10 cellular contexts compared by ENCODE assay signal in genomic region chr9:130824616-130825015, GRCh38. TPM values are rescaled to one million over a fixed set of nuclear protein-coding genes. Genes with fewer than 3 reads are reported as not detected.
A peak's percentile ranks its signal among the peaks of the same experiment; 100 is the strongest.
DNase-seq lines count a peak whose midpoint lies in the region; ATAC-seq, FAIRE-seq and TF ChIP-seq lines count a peak whose summit lies in the region.
"Had no signal": no experiment of that assay in that cellular context is flagged by ENCODE, and none has a peak within 500 bp of the region (broad histone marks: within the 10 kb centered on the region; RNA-seq: fewer than 3 reads in every experiment).

No MANE protein-coding gene starts in this region.

- 77% methylated on average over 4 of the region's 4 CpGs for WGBS in HepG2 (ENCODE audit: low lambda C conversion rate)

- no peak for TF ChIP-seq EP300 in HepG2 (IDR thresholded peaks at IDR 0.05; ENCODE audit: low read depth in 2 of 2, low read length in 2 of 2)
- TF ChIP-seq EP300 in HepG2 (CRISPR knock-in tag; IDR thresholded peaks at IDR 0.05; ENCODE audit: borderline replicate concordance), result no peak

- BruUV-seq in HepG2 (replicated peaks; lab: Mats Ljungman, UMichigan), result no TSS peak

- peaks cover 19% of the 10 kb centered on the region for H3K4me1 ChIP-seq in HepG2 (ENCODE audit: insufficient read depth, low read length)

- peak overlapping the region; percentile 93 for H3K27ac Mint-ChIP-seq in chondrocyte (ENCODE audit: unreplicated experiment)
- H3K27ac Mint-ChIP-seq: naive thymus-derived CD4-positive, alpha-beta T cell had no signal

- no peak overlapping the region for H3K4me3 ChIP-seq in HepG2 (replicated peaks in 1 of 3; ENCODE audit: insufficient read depth in 1 of 3, low read depth in 2 of 3, low read length in 3 of 3)
- H3K4me3 ChIP-seq: HAP-1 had no signal

- POLR2A ChIA-PET in HepG2 (lab: Yijun Ruan, JAX), result no interaction called here

- H3K9ac ChIP-seq in HepG2 (ENCODE audit: insufficient read depth, low read depth, low read length), result no peak overlapping the region

- no peaks in the 10 kb centered on the region for H3K27me3 Mint-ChIP-seq in chondrocyte (ENCODE audit: low read depth)
- H3K27me3 Mint-ChIP-seq: naive thymus-derived CD4-positive, alpha-beta T cell had no signal

- intact Hi-C loops in HepG2 (cut with micrococcal nuclease; ENCODE audit: unreplicated experiment), result no loop called here

- H3K4me1 Mint-ChIP-seq in chondrocyte (ENCODE audit: low read depth), result peaks cover 42% of the 10 kb centered on the region

- ATAC-seq in HepG2 (0 out of 3 replicates have a peak, but pooled peaks have one; percentile 22), GM18867 (IDR thresholded peaks at IDR 0.05; ENCODE audit: unreplicated experiment) (no peak)
- ATAC-seq: naive thymus-derived CD4-positive, alpha-beta T cell had no signal

- H3K9me3 Mint-ChIP-seq in chondrocyte (ENCODE audit: low read depth), result peaks cover 7% of the 10 kb centered on the region

- DNase-seq in KBM-7, result peak; percentile 5
- no peak for DNase-seq in chondrocyte (ENCODE audit: low spot score)
- DNase-seq in HepG2 (ENCODE audit: low spot score), result no peak
- no peak for DNase-seq in NCI-H1048 (lab: John Stamatoyannopoulos, UW)
- no peak for DNase-seq in cerebellar nuclear complex (lab: John Stamatoyannopoulos, UW)
- no peak for DNase-seq in stimulated activated naive CD4-positive, alpha-beta T cell (lab: John Stamatoyannopoulos, UW)
- DNase-seq: naive thymus-derived CD4-positive, alpha-beta T cell had no signal

- FAIRE-seq in HepG2 (lab: Jason Lieb, UNC), result no peak

- H3K36me3 ChIP-seq in HepG2 (replicated peaks in 1 of 2; ENCODE audit: control insufficient read depth in 1 of 2, insufficient read depth in 2 of 2, low read length in 2 of 2), result no peaks in the 10 kb centered on the region
- H3K36me3 ChIP-seq: HAP-1 had no signal

- H4K20me1 ChIP-seq in HepG2 (ENCODE audit: insufficient read depth, low read length), result no peaks in the 10 kb centered on the region

- peaks cover 9% of the 10 kb centered on the region for H3K9me3 ChIP-seq in HepG2 (ENCODE audit: low read length)

- CTCF ChIA-PET in HepG2 (lab: Yijun Ruan, JAX; ENCODE audit: low intra/inter-chr PET ratio, low total read pairs), result no interaction called here

- TF ChIP-seq CTCF in chondrocyte (IDR thresholded peaks at IDR 0.05) (peak; percentile 38), HepG2 (CRISPR knock-in tag; IDR thresholded peaks at IDR 0.05) (no peak)

- H3K4me2 ChIP-seq in HepG2 (ENCODE audit: low read depth, low read length), result no peak overlapping the region

- H3K4me3 Mint-ChIP-seq in chondrocyte (ENCODE audit: unreplicated experiment), result peak overlapping the region; percentile 50
- H3K4me3 Mint-ChIP-seq: naive thymus-derived CD4-positive, alpha-beta T cell had no signal

- no peak overlapping the region for H2AFZ ChIP-seq in HepG2 (ENCODE audit: low read length)

- peaks cover 5% of the 10 kb centered on the region for H3K36me3 Mint-ChIP-seq in chondrocyte (ENCODE audit: low read depth)

- H3K27ac ChIP-seq in HepG2 (ENCODE audit: extremely low read length, insufficient read depth, low read length) (no peak overlapping the region), temporal lobe (ENCODE audit: low read depth, low read length) (peak overlapping the region; percentile 51)

- H3K79me2 ChIP-seq in HepG2 (ENCODE audit: insufficient read depth, low read length), result no peaks in the 10 kb centered on the region

- TF ChIP-seq POLR2A in HepG2 (IDR thresholded peaks at IDR 0.05; ENCODE audit: insufficient read depth in 1 of 2, low read depth in 2 of 2, low read length in 2 of 2), result no peak

- H3K27me3 ChIP-seq in HepG2 (ENCODE audit: control insufficient read depth in 1 of 2, insufficient read depth in 2 of 2, low read length in 2 of 2), result no peaks in the 10 kb centered on the region

- no peak for TF ChIP-seq RAD21 in HepG2 (CRISPR knock-in tag; IDR thresholded peaks at IDR 0.05)

- in situ Hi-C loops in KBM-7 (cut with MboI; ENCODE audit: low pct_unique_long_range_greater_than_20kb, low sequenced_read_pairs), result no loop called here
- in situ Hi-C loops in HepG2 (cut with HindIII; ENCODE audit: extremely low pct_ligation_motif_present, low pct_unique_long_range_greater_than_20kb), result no loop called here

TF ChIP-seq in HepG2, 621 proteins besides CTCF, POLR2A, EP300 and RAD21:
- TF ChIP-seq ZSCAN22 (CRISPR knock-in tag; IDR thresholded peaks at IDR 0.05) (no peak), ZNF441 (CRISPR knock-in tag; IDR thresholded peaks at IDR 0.05; ENCODE audit: borderline replicate concordance) (no peak), ZNF503 (CRISPR knock-in tag; IDR thresholded peaks at IDR 0.05) (no peak), ZBTB38 (CRISPR knock-in tag; IDR thresholded peaks at IDR 0.05) (no peak), PAWR (CRISPR knock-in tag; IDR thresholded peaks at IDR 0.05; ENCODE audit: borderline replicate concordance) (no peak), ATF5 (CRISPR knock-in tag; IDR thresholded peaks at IDR 0.05; ENCODE audit: low read depth) (no peak), MYPOP (CRISPR knock-in tag; IDR thresholded peaks at IDR 0.05) (no peak), MAF1 (CRISPR knock-in tag; IDR thresholded peaks at IDR 0.05; ENCODE audit: borderline replicate concordance) (no peak), HDAC1 (CRISPR knock-in tag; IDR thresholded peaks at IDR 0.05) (no peak), HNF4G (IDR thresholded peaks at IDR 0.05; ENCODE audit: borderline replicate concordance, low read depth, low read length) (no peak), HNF4G (CRISPR knock-in tag; IDR thresholded peaks at IDR 0.05; ENCODE audit: borderline replicate concordance, low read depth) (no peak), RFXAP (CRISPR knock-in tag; IDR thresholded peaks at IDR 0.05; ENCODE audit: borderline replicate concordance) (no peak)

RNA-seq across cellular contexts. Expression of gene ABL1, which starts 10.4 kb away (rescaled TPM):
- total RNA-seq in chondrocyte (73.6 to 93.7 TPM (median 91.5 TPM) in 3 replicates), HepG2 (2016; rRNA removed; fragmentation: Illumina TruSeq; extraction: Trizol) (19.3 and 20.4 TPM in 2 replicates), temporal lobe (30.5 TPM)
- 2.2 and 2.4 TPM in 2 replicates for total RNA-seq in HepG2 (2016; cell fraction: cytosol; rRNA removed; fragmentation: Illumina TruSeq; extraction: Trizol; ENCODE audit: low read depth)
- 15.8 and 21.7 TPM in 2 replicates for total RNA-seq in HepG2 (2016; cell fraction: insoluble cytoplasmic fraction; rRNA removed; fragmentation: Illumina TruSeq; extraction: Trizol)
- total RNA-seq in HepG2 (2016; cell fraction: membrane; rRNA removed; fragmentation: Illumina TruSeq; extraction: Trizol), result 9.2 and 9.8 TPM in 2 replicates
- total RNA-seq in HepG2 (2016; cell fraction: nucleus; rRNA removed; fragmentation: Illumina TruSeq; extraction: Trizol), result 21.9 and 22.1 TPM in 2 replicates
- polyA plus RNA-seq in HepG2 (2011; rRNA removed), result 10.8 and 14.1 TPM in 2 replicates
- polyA plus RNA-seq in HepG2 (2011; cell fraction: cytosol; rRNA removed), result 11.9 and 13.3 TPM in 2 replicates
- 13.6 and 15.9 TPM in 2 replicates for polyA plus RNA-seq in HepG2 (2011; cell fraction: nucleus; rRNA removed)
- 17.7 and 20.4 TPM in 2 replicates for polyA plus RNA-seq in HepG2 (2012)
- polyA plus RNA-seq in HepG2 (2016; cell fraction: cytosol; fragmentation: Illumina TruSeq; extraction: Trizol; ENCODE audit: low read depth), result 1.8 and 1.9 TPM in 2 replicates
- 15.4 and 23.6 TPM in 2 replicates for polyA plus RNA-seq in HepG2 (2016; cell fraction: insoluble cytoplasmic fraction; fragmentation: Illumina TruSeq; extraction: Trizol; ENCODE audit: low read depth)
- polyA plus RNA-seq in HepG2 (2016; cell fraction: membrane; fragmentation: Illumina TruSeq; extraction: Trizol; ENCODE audit: low read depth), result 4.9 and 5.1 TPM in 2 replicates
- 30.9 and 34.3 TPM in 2 replicates for polyA plus RNA-seq in HepG2 (2016; cell fraction: nucleus; fragmentation: Illumina TruSeq; extraction: Trizol; ENCODE audit: insufficient read depth, low read depth)
- polyA minus RNA-seq in HepG2 (2011; rRNA and poly(A)+ RNA removed; ENCODE audit: low replicate concordance), result 34.8 and 80.5 TPM in 2 replicates
- 19.1 and 20.7 TPM in 2 replicates for polyA minus RNA-seq in HepG2 (2011; cell fraction: cytosol; rRNA and poly(A)+ RNA removed)
- 24.1 and 29.0 TPM in 2 replicates for polyA minus RNA-seq in HepG2 (2011; cell fraction: nucleus; rRNA and poly(A)+ RNA removed)
